8 cellular contexts compared by ENCODE assay signal in genomic region chr20:57708694-57709673, GRCh38. TPM values are rescaled to one million over a fixed set of nuclear protein-coding genes. Genes with fewer than 3 reads are reported as not detected.
DNase-seq lines count a peak whose midpoint lies in the region; ATAC-seq, FAIRE-seq and TF ChIP-seq lines count a peak whose summit lies in the region.

No MANE protein-coding gene starts in this region.

- ATAC-seq in GM18498 (IDR thresholded peaks at IDR 0.05; ENCODE audit: unreplicated experiment) = peak; percentile 9

- H3K9me3 ChIP-seq in kidney (ENCODE audit: control insufficient read depth in 1 of 2, low read length in 2 of 2) = no peaks in the 10 kb centered on the region

- H3K4me3 ChIP-seq in kidney (ENCODE audit: low read length in 2 of 2) = peak overlapping the region; percentile 64 to 78

- no peak for TF ChIP-seq CTCF in kidney (IDR thresholded peaks at IDR 0.05; ENCODE audit: borderline replicate concordance, extremely low read depth, insufficient read depth)

- FAIRE-seq in kidney (lab: Jason Lieb, UNC) = no peak

- H3K36me3 ChIP-seq in kidney (ENCODE audit: control insufficient read depth in 1 of 2, insufficient read depth in 2 of 2, low read length in 2 of 2) = no peaks in the 10 kb centered on the region

- H3K4me1 ChIP-seq in kidney (ENCODE audit: control insufficient read depth in 1 of 2, insufficient read depth in 1 of 2, low read depth in 1 of 2, low read length in 2 of 2) = peaks cover 8 to 11% of the 10 kb centered on the region in 2 donors

- peak overlapping the region; percentile 51 to 60 for H3K27ac ChIP-seq in kidney (ENCODE audit: low read depth in 2 of 2, low read length in 2 of 2)

- H3K9ac ChIP-seq in kidney (ENCODE audit: low read length in 2 of 2) = peak overlapping the region; percentile 22 to 58

- intact Hi-C loops in kidney (cut with DNase I) = no loop called here

- DNase-seq in RPMI7951 (ENCODE audit: low read depth) = peak; percentile 54
- peak; percentile 59 for DNase-seq in astrocyte of the hippocampus (ENCODE audit: low read depth, low spot score)
- DNase-seq in kidney = peak; percentile 81
- peak; percentile 6 to 26 for DNase-seq in stimulated activated CD8-positive, alpha-beta memory T cell treated with anti-CD3 and anti-CD28 coated beads, Interleukin-4, amount 100 ng/mL, for 4 hours (ENCODE audit: low read depth in 2 of 2, low spot score in 1 of 2)
- DNase-seq in GM19238 (ENCODE audit: insufficient read length, low spot score) = no peak
- DNase-seq in NCI-H1436 (lab: John Stamatoyannopoulos, UW) = no peak
- DNase-seq in HCEC 1CT = no peak

RNA-seq across cellular contexts. Expression of gene PMEPA1, which starts 0.8 kb away (rescaled TPM):
- 27.3 and 28.8 TPM in 2 replicates for total RNA-seq in RPMI7951 (2014; rRNA removed; shearing (Covaris generic))
- total RNA-seq in kidney = 30.4 TPM
- polyA plus RNA-seq in kidney (ENCODE audit: insufficient read depth, low read depth, low replicate concordance) = 12.9 TPM

Comparison
In these comparisons a context has a peak if more than half of its experiments do, and no peak if none do; other contexts are left out.
1. DNase-seq: peak in RPMI7951 (single experiment), astrocyte of the hippocampus (single experiment), kidney (single experiment) and stimulated activated CD8-positive, alpha-beta memory T cell treated with anti-CD3 and anti-CD28 coated beads, Interleukin-4, amount 100 ng/mL, for 4 hours (2 of 2); none in GM19238 (single experiment), NCI-H1436 (single experiment) and HCEC 1CT (single experiment).